Comparison of ENCODE assay signal across 2 cellular contexts in genomic region chr11:2769409-2769778, GRCh38.
TF ChIP-seq lines count a peak whose summit lies in the region.

No MANE protein-coding gene starts in this region.

TF ChIP-seq in SK-N-SH treated with all-trans-retinoic acid at 6 μM for 48 hours, 23 proteins besides CTCF, POLR2A, EP300 and RAD21 (continued from another document):
- no peak for TF ChIP-seq TSHZ2 (CRISPR knock-in tag; IDR thresholded peaks at IDR 0.05)

TF ChIP-seq in HCT116, 20 proteins besides CTCF, POLR2A, EP300 and RAD21 (continued from another document):
- no peak for TF ChIP-seq EGR1 (IDR thresholded peaks at IDR 0.05; ENCODE audit: low read depth)
- TF ChIP-seq SP1 (IDR thresholded peaks at IDR 0.05; ENCODE audit: low read depth): no peak
- no peak for TF ChIP-seq EZH2phosphoT487 (IDR thresholded peaks at IDR 0.05; ENCODE audit: borderline replicate concordance)
TF ChIP-seq in HCT116: peak in this region for 0.
